In the genomic region with DNA sequence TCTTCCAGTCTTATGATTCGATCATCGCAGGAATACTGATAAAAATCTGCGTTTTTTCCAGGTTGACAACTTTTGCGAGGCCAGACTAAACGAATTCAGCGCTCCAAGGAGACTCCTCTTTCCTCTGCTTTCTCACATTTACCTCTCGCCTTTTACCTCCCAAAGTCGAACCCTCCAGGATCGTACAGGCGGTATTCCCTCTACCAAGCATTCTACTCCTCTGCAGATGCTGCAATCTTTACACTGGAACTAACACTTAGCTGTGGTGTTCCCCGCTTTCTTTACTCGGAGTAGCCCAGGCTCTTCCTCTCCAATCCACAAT, we compare ENCODE assay signal across 8 cellular contexts. TPM values are rescaled to one million over a fixed set of nuclear protein-coding genes. Genes with fewer than 3 reads are reported as not detected.
DNase-seq lines count a peak whose midpoint lies in the region; ATAC-seq and TF ChIP-seq lines count a peak whose summit lies in the region.

No MANE protein-coding gene starts in this region.

- peaks cover 46% of the 10 kb centered on the region for H3K4me1 Mint-ChIP-seq in activated CD4-positive, alpha-beta T cell treated with anti-CD3 and anti-CD28 coated beads for 36 hours

- H3K36me3 ChIP-seq in lung (ENCODE audit: control insufficient read depth in 2 of 2, insufficient read depth in 2 of 2, low read length in 2 of 2): peaks cover 2 to 9% of the 10 kb centered on the region in 2 donors
- peaks cover 0 to 13% of the 10 kb centered on the region in 2 donors for H3K36me3 ChIP-seq in vagina

- CTCF ChIA-PET in activated CD4-positive, alpha-beta T cell treated with anti-CD3 and anti-CD28 coated beads for 36 hours (lab: Charles Lee): interaction anchor here (0.7 to 5.2 kb wide), 7 partner anchors 15 to 454 kb away, joined by 3 to 38 read pairs (median 3); partner anchors contain the start of gene UPF2

- in situ Hi-C loops in astrocyte of the spinal cord (cut with HindIII; ENCODE audit: low sequenced_read_pairs): no loop called here

- peak overlapping the region; percentile 93 for H3K4me3 ChIP-seq in astrocyte of the spinal cord (ENCODE audit: low read depth, low read length)
- peak overlapping the region; percentile 79 for H3K4me3 ChIP-seq in lung
- peak overlapping the region; percentile 73 to 79 for H3K4me3 ChIP-seq in vagina

- H3K36me3 Mint-ChIP-seq in activated CD4-positive, alpha-beta T cell treated with anti-CD3 and anti-CD28 coated beads for 36 hours (ENCODE audit: low read depth): peaks cover 45% of the 10 kb centered on the region

- TF ChIP-seq POLR2A in vagina (IDR thresholded peaks at IDR 0.05): no peak

- no peaks in the 10 kb centered on the region for H3K9me3 ChIP-seq in lung (ENCODE audit: control insufficient read depth in 2 of 2, insufficient read depth in 1 of 2, low read length in 1 of 2)
- no peaks in the 10 kb centered on the region for H3K9me3 ChIP-seq in vagina

- peak overlapping the region; percentile 96 for H3K4me3 Mint-ChIP-seq in activated CD4-positive, alpha-beta T cell treated with anti-CD3 and anti-CD28 coated beads for 36 hours

- H3K27me3 ChIP-seq in lung (ENCODE audit: control insufficient read depth, insufficient read depth) (no peaks in the 10 kb centered on the region), vagina (no peaks in the 10 kb centered on the region)

- peak; percentile 2 for ATAC-seq in activated CD4-positive, alpha-beta T cell treated with anti-CD3 and anti-CD28 coated beads for 36 hours
- ATAC-seq in HG03342 (IDR thresholded peaks at IDR 0.05; ENCODE audit: unreplicated experiment) (peak; percentile 2), lung (ENCODE audit: insufficient read depth, low FRiP score) (peak; percentile 4), HG03097 (IDR thresholded peaks at IDR 0.05; ENCODE audit: low FRiP score, unreplicated experiment) (no peak), left lobe of liver (no peak)

- peak overlapping the region; percentile 86 to 92 for H3K27ac ChIP-seq in lung (ENCODE audit: low read depth in 1 of 2, low read length in 1 of 2)
- peak overlapping the region; percentile 92 for H3K27ac ChIP-seq in vagina

- H3K4me1 ChIP-seq in lung (ENCODE audit: control insufficient read depth in 2 of 2, insufficient read depth in 2 of 2, low read length in 2 of 2) (peaks cover 3 to 6% of the 10 kb centered on the region in 2 donors), vagina (peaks cover 40% of the 10 kb centered on the region)

- peak overlapping the region; percentile 97 for H3K27ac Mint-ChIP-seq in activated CD4-positive, alpha-beta T cell treated with anti-CD3 and anti-CD28 coated beads for 36 hours

- no peak for DNase-seq in activated CD4-positive, alpha-beta T cell treated with anti-CD3 and anti-CD28 coated beads for 36 hours
- no peak for DNase-seq in activated CD4-positive, alpha-beta T cell treated with anti-CD3 and anti-CD28 coated beads, Interleukin-2, amount 50 U/mL, for 1 hour
- DNase-seq in astrocyte of the spinal cord (ENCODE audit: low read depth, low spot score): peak; percentile 27
- no peak for DNase-seq in lung (ENCODE audit: low spot score)
- DNase-seq in vagina (ENCODE audit: extremely low spot score in 2 of 2): no peak
- DNase-seq in left lobe of liver (ENCODE audit: low spot score): no peak

- H3K27me3 Mint-ChIP-seq in activated CD4-positive, alpha-beta T cell treated with anti-CD3 and anti-CD28 coated beads for 36 hours: no peaks in the 10 kb centered on the region

- no peaks in the 10 kb centered on the region for H3K9me3 Mint-ChIP-seq in activated CD4-positive, alpha-beta T cell treated with anti-CD3 and anti-CD28 coated beads for 36 hours (ENCODE audit: low read depth)

- WGBS in lung, 2 donors: 0% methylated on average over 12 of the region's 12 CpGs

- POLR2A ChIA-PET in activated CD4-positive, alpha-beta T cell treated with anti-CD3 and anti-CD28 coated beads for 36 hours (lab: Charles Lee): interaction anchor here (0.6 to 1.3 kb wide), 7 partner anchors 8 to 453 kb away, joined by 3 to 12 read pairs (median 4); partner anchors contain the start of gene UPF2

- TF ChIP-seq CTCF in astrocyte of the spinal cord (IDR thresholded peaks at IDR 0.05; ENCODE audit: low read depth, low read length) (no peak), lung (IDR thresholded peaks at IDR 0.05; ENCODE audit: control extremely low read depth, extremely low read depth) (no peak), vagina (IDR thresholded peaks at IDR 0.05) (no peak)

- intact Hi-C loops in activated CD4-positive, alpha-beta T cell treated with anti-CD3 and anti-CD28 coated beads for 36 hours (cut with DNase I, micrococcal nuclease): loop anchor here (1.0 to 5.0 kb wide), 10 partner anchors 66 to 1392 kb away; partner anchors contain the start of genes SEC61A2 (in 2 of the 2), UPF2 (in 2 of the 2), CAMK1D (in 1 of the 2) and DHTKD1 (in 1 of the 2)
- intact Hi-C loops in vagina (cut with DNase I): no loop called here

RNA-seq across cellular contexts. Expression of gene NUDT5, which starts 0.4 kb away (rescaled TPM):
- 100 to 1,000 TPM in 1 of 2 experiments, 10 to 100 TPM in 1; 99.9 to 108 TPM for total RNA-seq in activated CD4-positive, alpha-beta T cell treated with anti-CD3 and anti-CD28 coated beads for 36 hours
- total RNA-seq in lung: 10 to 100 TPM; 40.6 to 50.8 TPM
- 10 to 100 TPM; 51.5 to 54.7 TPM for polyA plus RNA-seq in lung
- total RNA-seq in vagina: 30.7 TPM
- 57.9 TPM for total RNA-seq in left lobe of liver

RNA-seq across cellular contexts. Expression of gene CDC123, which starts 0.7 kb away (rescaled TPM):
- 100 to 1,000 TPM; 129 to 151 TPM for total RNA-seq in activated CD4-positive, alpha-beta T cell treated with anti-CD3 and anti-CD28 coated beads for 36 hours
- total RNA-seq in lung (10 to 100 TPM; 44.5 to 64.3 TPM), vagina (30.4 TPM), left lobe of liver (23.9 TPM)
- polyA plus RNA-seq in lung: 10 to 100 TPM; 25.8 to 74.8 TPM

Comparison
In these comparisons a context has a peak if more than half of its experiments do, and no peak if none do; other contexts are left out.
1. ATAC-seq: peak in activated CD4-positive, alpha-beta T cell treated with anti-CD3 and anti-CD28 coated beads for 36 hours (single experiment), HG03342 (single experiment) and lung (single experiment); none in HG03097 (single experiment) and left lobe of liver (single experiment).
2. Peak in every context shown above with its lines, with median percentiles within 50 percentile points of each other: H3K4me3 ChIP-seq.